Comparison of ENCODE assay signal across 8 cellular contexts in the genomic region with DNA sequence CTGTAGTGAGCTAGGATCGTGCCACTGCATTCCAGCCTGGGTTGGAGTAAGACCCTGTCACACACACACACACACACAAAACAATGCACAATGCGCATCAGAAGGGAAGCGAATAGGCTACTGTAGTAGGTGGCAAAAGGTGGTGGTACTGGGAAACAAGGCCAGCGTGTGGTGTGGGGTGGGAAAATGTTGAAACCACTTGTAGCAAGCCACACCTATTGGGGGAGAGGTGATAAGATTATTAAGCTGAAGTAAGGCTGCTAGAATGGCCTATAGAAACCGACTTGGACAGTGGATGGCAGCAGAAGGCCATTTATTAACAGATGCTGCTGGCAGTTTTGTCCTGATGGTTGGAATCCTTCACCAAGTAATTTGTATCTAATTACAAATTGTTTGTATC. TPM values are rescaled to one million over a fixed set of nuclear protein-coding genes. Genes with fewer than 3 reads are reported as not detected.
A peak's percentile ranks its signal among the peaks of the same experiment; 100 is the strongest.
DNase-seq lines count a peak whose midpoint lies in the region; ATAC-seq and TF ChIP-seq lines count a peak whose summit lies in the region.

No MANE protein-coding gene starts in this region.

- no peak for DNase-seq in activated CD4-positive, alpha-beta T cell treated with anti-CD3 and anti-CD28 coated beads, Interleukin-2, amount 10 ng/mL, durations not matched to agents 24 days and 14 days
- DNase-seq in activated CD4-positive, alpha-beta T cell treated with anti-CD3 and anti-CD28 coated beads, Interleukin-2, amount 50 U/mL, for 4 hours: no peak
- DNase-seq in RPMI7951 (ENCODE audit: low read depth) (peak; percentile 38), erythroblast (lab: John Stamatoyannopoulos, UW) (peak; percentile 84 to 85), AG08396 (ENCODE audit: low spot score) (no peak)
- DNase-seq in stimulated activated effector memory CD8-positive, alpha-beta T cell treated with anti-CD3 and anti-CD28 coated beads, Interleukin-12 subunit alpha, Interleukin-12 subunit beta, amount 100 ng/mL, for 72 hours (ENCODE audit: low spot score in 2 of 2): no peak
- no peak for DNase-seq in stimulated activated CD4-positive, alpha-beta T cell treated with anti-CD3 and anti-CD28 coated beads, Interleukin-1b, Interleukin-23, amount 100 ng/mL, for 48 hours

- intact Hi-C loops in activated CD4-positive, alpha-beta T cell treated with anti-CD3 and anti-CD28 coated beads, Interleukin-2, amount 10 ng/mL, durations not matched to agents 24 days and 14 days (cut with micrococcal nuclease): loop anchor here (5.0 kb wide), 2 partner anchors 38 to 103 kb away; partner anchors contain the start of gene NDST2

- H3K27me3 Mint-ChIP-seq in activated CD4-positive, alpha-beta T cell treated with anti-CD3 and anti-CD28 coated beads, Interleukin-2, amount 10 ng/mL, durations not matched to agents 24 days and 14 days: no peaks in the 10 kb centered on the region

- no peak for ATAC-seq in stimulated activated effector memory CD8-positive, alpha-beta T cell treated with anti-CD3 and anti-CD28 coated beads, Interleukin-12 subunit alpha, Interleukin-12 subunit beta, amount 100 ng/mL, for 72 hours
- ATAC-seq in HG03280 (IDR thresholded peaks at IDR 0.05; ENCODE audit: unreplicated experiment): no peak

- no peak overlapping the region for H3K27ac Mint-ChIP-seq in activated CD4-positive, alpha-beta T cell treated with anti-CD3 and anti-CD28 coated beads, Interleukin-2, amount 10 ng/mL, durations not matched to agents 24 days and 14 days
- peak overlapping the region; percentile 94 for H3K27ac Mint-ChIP-seq in stimulated activated effector memory CD8-positive, alpha-beta T cell treated with anti-CD3 and anti-CD28 coated beads, Interleukin-12 subunit alpha, Interleukin-12 subunit beta, amount 100 ng/mL, for 72 hours

- H3K4me3 Mint-ChIP-seq in activated CD4-positive, alpha-beta T cell treated with anti-CD3 and anti-CD28 coated beads, Interleukin-2, amount 10 ng/mL, durations not matched to agents 24 days and 14 days: peak overlapping the region; percentile 86
- peak overlapping the region; percentile 90 for H3K4me3 Mint-ChIP-seq in stimulated activated effector memory CD8-positive, alpha-beta T cell treated with anti-CD3 and anti-CD28 coated beads, Interleukin-12 subunit alpha, Interleukin-12 subunit beta, amount 100 ng/mL, for 72 hours

- peaks cover 49% of the 10 kb centered on the region for H3K4me1 Mint-ChIP-seq in activated CD4-positive, alpha-beta T cell treated with anti-CD3 and anti-CD28 coated beads, Interleukin-2, amount 10 ng/mL, durations not matched to agents 24 days and 14 days
- peaks cover 56% of the 10 kb centered on the region for H3K4me1 Mint-ChIP-seq in stimulated activated effector memory CD8-positive, alpha-beta T cell treated with anti-CD3 and anti-CD28 coated beads, Interleukin-12 subunit alpha, Interleukin-12 subunit beta, amount 100 ng/mL, for 72 hours

- TF ChIP-seq POLR2A in erythroblast (IDR thresholded peaks at IDR 0.05; ENCODE audit: low read length): peak; percentile 31

- H3K36me3 Mint-ChIP-seq in activated CD4-positive, alpha-beta T cell treated with anti-CD3 and anti-CD28 coated beads, Interleukin-2, amount 10 ng/mL, durations not matched to agents 24 days and 14 days (ENCODE audit: low read depth): peaks cover 66% of the 10 kb centered on the region
- H3K36me3 Mint-ChIP-seq in stimulated activated effector memory CD8-positive, alpha-beta T cell treated with anti-CD3 and anti-CD28 coated beads, Interleukin-12 subunit alpha, Interleukin-12 subunit beta, amount 100 ng/mL, for 72 hours: peaks cover 100% of the 10 kb centered on the region

- H3K9me3 Mint-ChIP-seq in activated CD4-positive, alpha-beta T cell treated with anti-CD3 and anti-CD28 coated beads, Interleukin-2, amount 10 ng/mL, durations not matched to agents 24 days and 14 days: no peaks in the 10 kb centered on the region
- H3K9me3 Mint-ChIP-seq in stimulated activated effector memory CD8-positive, alpha-beta T cell treated with anti-CD3 and anti-CD28 coated beads, Interleukin-12 subunit alpha, Interleukin-12 subunit beta, amount 100 ng/mL, for 72 hours: no peaks in the 10 kb centered on the region

RNA-seq across cellular contexts. Expression of gene CHCHD1, which starts 7.2 kb away (rescaled TPM):
- 34.9 and 37.8 TPM in 2 replicates for total RNA-seq in activated CD4-positive, alpha-beta T cell treated with anti-CD3 and anti-CD28 coated beads, Interleukin-2, amount 10 ng/mL, durations not matched to agents 24 days and 14 days
- 67.9 and 70.7 TPM in 2 replicates for total RNA-seq in RPMI7951 (2014; rRNA removed; shearing (Covaris generic))

RNA-seq across cellular contexts. Expression of gene ZSWIM8, which starts 10.8 kb away (rescaled TPM):
- 50.8 and 53.5 TPM in 2 replicates for total RNA-seq in activated CD4-positive, alpha-beta T cell treated with anti-CD3 and anti-CD28 coated beads, Interleukin-2, amount 10 ng/mL, durations not matched to agents 24 days and 14 days
- 18.3 and 21.6 TPM in 2 replicates for total RNA-seq in RPMI7951 (2014; rRNA removed; shearing (Covaris generic))

RNA-seq across cellular contexts. Expression of gene SEC24C, which starts 30.5 kb away (rescaled TPM):
- 106 TPM in 2 replicates for total RNA-seq in activated CD4-positive, alpha-beta T cell treated with anti-CD3 and anti-CD28 coated beads, Interleukin-2, amount 10 ng/mL, durations not matched to agents 24 days and 14 days
- total RNA-seq in RPMI7951 (2014; rRNA removed; shearing (Covaris generic)): 40.0 and 47.6 TPM in 2 replicates

RNA-seq across cellular contexts. Expression of gene NDST2, which starts 36.8 kb away (rescaled TPM):
- 50.5 and 50.6 TPM in 2 replicates for total RNA-seq in activated CD4-positive, alpha-beta T cell treated with anti-CD3 and anti-CD28 coated beads, Interleukin-2, amount 10 ng/mL, durations not matched to agents 24 days and 14 days
- total RNA-seq in RPMI7951 (2014; rRNA removed; shearing (Covaris generic)): 8.1 and 11.7 TPM in 2 replicates

Comparison
In these comparisons a context has a peak if more than half of its experiments do, and no peak if none do; other contexts are left out.
1. DNase-seq: peak in RPMI7951 (single experiment) and erythroblast (2 of 2); none in activated CD4-positive, alpha-beta T cell treated with anti-CD3 and anti-CD28 coated beads, Interleukin-2, amount 10 ng/mL, durations not matched to agents 24 days and 14 days (single experiment), activated CD4-positive, alpha-beta T cell treated with anti-CD3 and anti-CD28 coated beads, Interleukin-2, amount 50 U/mL, for 4 hours (0 of 2), stimulated activated effector memory CD8-positive, alpha-beta T cell treated with anti-CD3 and anti-CD28 coated beads, Interleukin-12 subunit alpha, Interleukin-12 subunit beta, amount 100 ng/mL, for 72 hours (0 of 2), stimulated activated CD4-positive, alpha-beta T cell treated with anti-CD3 and anti-CD28 coated beads, Interleukin-1b, Interleukin-23, amount 100 ng/mL, for 48 hours (single experiment) and AG08396 (single experiment).